Comparison of ENCODE assay signal across 9 cellular contexts in the genomic region with DNA sequence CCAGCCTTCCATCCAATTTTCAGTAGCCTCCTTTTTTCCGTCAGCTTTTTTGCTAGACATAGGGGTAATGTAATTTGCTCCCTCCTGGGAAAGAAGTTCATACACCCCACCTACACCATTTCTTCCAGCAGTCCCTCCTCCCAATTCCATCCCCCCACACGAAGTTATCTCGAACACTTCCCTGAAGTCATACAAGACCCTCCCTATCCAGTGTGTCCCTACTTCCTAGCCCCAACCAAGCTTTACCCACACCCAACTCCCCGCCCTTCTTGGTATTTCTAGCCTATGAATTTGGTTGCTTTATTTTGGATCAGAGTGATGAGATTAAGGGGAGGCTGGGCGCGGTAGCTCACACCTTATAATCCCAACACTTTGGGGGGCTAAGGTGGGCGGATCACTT. TPM values are rescaled to one million over a fixed set of nuclear protein-coding genes. Genes with fewer than 3 reads are reported as not detected.
DNase-seq lines count a peak whose midpoint lies in the region; ATAC-seq and TF ChIP-seq lines count a peak whose summit lies in the region.
"Had no signal": no experiment of that assay in that cellular context is flagged by ENCODE, and none has a peak within 500 bp of the region (broad histone marks: within the 10 kb centered on the region; RNA-seq: fewer than 3 reads in every experiment).

No MANE protein-coding gene starts in this region.

- DNase-seq in activated T-cell treated with anti-CD3 and anti-CD28 coated beads, Interleukin-2, amount 50 U/mL, for 72 hours = no peak
- no peak for DNase-seq in activated T-cell treated with anti-CD3 and anti-CD28 coated beads, Interleukin-2, amount 50 U/mL, for 1 hour
- DNase-seq in fibroblast of mammary gland (ENCODE audit: low read depth) (no peak), mesenteric fat pad (ENCODE audit: low spot score) (no peak)
- DNase-seq: NCI-H748 treated with DMSO at 0.1 percent for 48 hours had no signal

- ATAC-seq in activated T-cell treated with anti-CD3 and anti-CD28 coated beads, Interleukin-2, amount 50 U/mL, for 72 hours (replicated peaks in 1 of 2) = no peak
- ATAC-seq in stimulated activated memory B cell treated with anti-CD40 and anti-IgM and Interleukin-4, amounts not matched to agents 10 μg/mL and 1 μg/mL and 100 μg/mL, for 72 hours = no peak
- ATAC-seq in GM21529 (IDR thresholded peaks at IDR 0.05; ENCODE audit: unreplicated experiment) (no peak), GM18517 (IDR thresholded peaks at IDR 0.05; ENCODE audit: unreplicated experiment) (no peak)

- H3K27ac Mint-ChIP-seq in activated T-cell treated with anti-CD3 and anti-CD28 coated beads, Interleukin-2, amount 50 U/mL, for 72 hours = peak overlapping the region; percentile 93
- H3K27ac Mint-ChIP-seq in stimulated activated memory B cell treated with anti-CD40 and anti-IgM and Interleukin-4, amounts not matched to agents 10 μg/mL and 1 μg/mL and 100 μg/mL, for 72 hours = peak overlapping the region; percentile 76

- peaks cover 24% of the 10 kb centered on the region for H3K36me3 ChIP-seq in SU-DHL-6 (ENCODE audit: low read length)

- no peaks in the 10 kb centered on the region for H3K9me3 ChIP-seq in SU-DHL-6 (ENCODE audit: insufficient read depth, low read length)

- H3K36me3 Mint-ChIP-seq in activated T-cell treated with anti-CD3 and anti-CD28 coated beads, Interleukin-2, amount 50 U/mL, for 72 hours (ENCODE audit: insufficient read depth in 2 of 2) = peaks cover 14 to 39% of the 10 kb centered on the region in 2 donors
- H3K36me3 Mint-ChIP-seq in stimulated activated memory B cell treated with anti-CD40 and anti-IgM and Interleukin-4, amounts not matched to agents 10 μg/mL and 1 μg/mL and 100 μg/mL, for 72 hours = peaks cover 31% of the 10 kb centered on the region

- H3F3A ChIP-seq in SU-DHL-6 (ENCODE audit: insufficient read depth) = peaks cover 33% of the 10 kb centered on the region

- peak overlapping the region; percentile 86 to 96 for H3K4me3 Mint-ChIP-seq in activated T-cell treated with anti-CD3 and anti-CD28 coated beads, Interleukin-2, amount 50 U/mL, for 72 hours
- peak overlapping the region; percentile 88 for H3K4me3 Mint-ChIP-seq in stimulated activated memory B cell treated with anti-CD40 and anti-IgM and Interleukin-4, amounts not matched to agents 10 μg/mL and 1 μg/mL and 100 μg/mL, for 72 hours

- no peaks in the 10 kb centered on the region for H3K9me3 Mint-ChIP-seq in activated T-cell treated with anti-CD3 and anti-CD28 coated beads, Interleukin-2, amount 50 U/mL, for 72 hours
- H3K9me3 Mint-ChIP-seq in stimulated activated memory B cell treated with anti-CD40 and anti-IgM and Interleukin-4, amounts not matched to agents 10 μg/mL and 1 μg/mL and 100 μg/mL, for 72 hours = no peaks in the 10 kb centered on the region

- H3K9ac ChIP-seq in SU-DHL-6 (ENCODE audit: low read length) = peak overlapping the region; percentile 95

- H2AFZ ChIP-seq in SU-DHL-6 (ENCODE audit: low read depth, low read length, severe bottlenecking) = no peak overlapping the region

- peak overlapping the region; percentile 81 for H3K27ac ChIP-seq in SU-DHL-6 (ENCODE audit: low read depth, low read length)

- H3K4me2 ChIP-seq in SU-DHL-6 (ENCODE audit: low read depth, low read length, poor library complexity, severe bottlenecking) = peak overlapping the region; percentile 73

- TF ChIP-seq CTCF in SU-DHL-6 (IDR thresholded peaks at IDR 0.05; ENCODE audit: insufficient read depth, low read length, poor library complexity, severe bottlenecking) (no peak), fibroblast of mammary gland (conservative IDR thresholded peaks at IDR 0.05; ENCODE audit: control insufficient read depth, insufficient read depth, low read depth, low read length) (no peak)

- H3K79me2 ChIP-seq in SU-DHL-6 (ENCODE audit: insufficient read depth, low read length) = peaks cover 19% of the 10 kb centered on the region

- H3K27me3 Mint-ChIP-seq in activated T-cell treated with anti-CD3 and anti-CD28 coated beads, Interleukin-2, amount 50 U/mL, for 72 hours (ENCODE audit: low read depth) = no peaks in the 10 kb centered on the region
- H3K27me3 Mint-ChIP-seq in stimulated activated memory B cell treated with anti-CD40 and anti-IgM and Interleukin-4, amounts not matched to agents 10 μg/mL and 1 μg/mL and 100 μg/mL, for 72 hours = peaks cover 13% of the 10 kb centered on the region

- no peaks in the 10 kb centered on the region for H3K9me2 ChIP-seq in SU-DHL-6 (replicated peaks; ENCODE audit: insufficient read depth, low read length)

- H3K4me1 Mint-ChIP-seq in activated T-cell treated with anti-CD3 and anti-CD28 coated beads, Interleukin-2, amount 50 U/mL, for 72 hours (ENCODE audit: low read depth) = peaks cover 36% of the 10 kb centered on the region
- H3K4me1 Mint-ChIP-seq in stimulated activated memory B cell treated with anti-CD40 and anti-IgM and Interleukin-4, amounts not matched to agents 10 μg/mL and 1 μg/mL and 100 μg/mL, for 72 hours = peaks cover 18% of the 10 kb centered on the region

- H4K20me1 ChIP-seq in SU-DHL-6 (ENCODE audit: low read depth, low read length) = no peaks in the 10 kb centered on the region

- peak overlapping the region; percentile 88 for H3K4me3 ChIP-seq in SU-DHL-6 (ENCODE audit: insufficient read depth, low read length, poor library complexity, severe bottlenecking)
- H3K4me3 ChIP-seq in fibroblast of mammary gland (ENCODE audit: control insufficient read depth, low read depth, low read length) = peak overlapping the region; percentile 89

- H3K27me3 ChIP-seq in SU-DHL-6 (ENCODE audit: low read length) = no peaks in the 10 kb centered on the region

RNA-seq across cellular contexts. Expression of a gene that starts 1.0 kb away (rescaled TPM):
- total RNA-seq in activated T-cell treated with anti-CD3 and anti-CD28 coated beads, Interleukin-2, amount 50 U/mL, for 72 hours = 100 to 1,000 TPM; 171 to 197 TPM
- total RNA-seq in mesenteric fat pad = not detected

RNA-seq across cellular contexts. Expression of a gene that starts 13.6 kb away (rescaled TPM):
- under 1 TPM in 1 of 2 donors, not detected in 1; 0.49 TPM for total RNA-seq in activated T-cell treated with anti-CD3 and anti-CD28 coated beads, Interleukin-2, amount 50 U/mL, for 72 hours
- 0.74 TPM for total RNA-seq in mesenteric fat pad

RNA-seq across cellular contexts. Expression of a gene that starts 20.1 kb away (rescaled TPM):
- total RNA-seq in activated T-cell treated with anti-CD3 and anti-CD28 coated beads, Interleukin-2, amount 50 U/mL, for 72 hours = 1 to 10 TPM; 1.8 to 2.4 TPM
- 46.7 TPM for total RNA-seq in mesenteric fat pad

RNA-seq across cellular contexts. Expression of a gene that starts 21.7 kb away (rescaled TPM):
- 10 to 100 TPM; 35.0 to 36.3 TPM for total RNA-seq in activated T-cell treated with anti-CD3 and anti-CD28 coated beads, Interleukin-2, amount 50 U/mL, for 72 hours
- 21.8 TPM for total RNA-seq in mesenteric fat pad

RNA-seq across cellular contexts. Expression of a gene that starts 21.8 kb away (rescaled TPM):
- under 1 TPM in 1 of 2 donors, not detected in 1; 0.67 TPM for total RNA-seq in activated T-cell treated with anti-CD3 and anti-CD28 coated beads, Interleukin-2, amount 50 U/mL, for 72 hours
- total RNA-seq in mesenteric fat pad = 0.58 TPM

Comparison
In these comparisons a context has a peak if more than half of its experiments do, and no peak if none do; other contexts are left out.
1. RNA of a gene that starts 1.0 kb away (total RNA-seq): 171 to 197 TPM in activated T-cell treated with anti-CD3 and anti-CD28 coated beads, Interleukin-2, amount 50 U/mL, for 72 hours; not detected in mesenteric fat pad (single experiment); every median in the first group is over 100 times any median in the second.
2. RNA of a gene that starts 20.1 kb away (total RNA-seq): 46.7 TPM in mesenteric fat pad (single experiment); 1.8 to 2.4 TPM in activated T-cell treated with anti-CD3 and anti-CD28 coated beads, Interleukin-2, amount 50 U/mL, for 72 hours; every median in the first group is over 10 times any median in the second.